Comparison of ENCODE assay signal across 17 cellular contexts in the genomic region with DNA sequence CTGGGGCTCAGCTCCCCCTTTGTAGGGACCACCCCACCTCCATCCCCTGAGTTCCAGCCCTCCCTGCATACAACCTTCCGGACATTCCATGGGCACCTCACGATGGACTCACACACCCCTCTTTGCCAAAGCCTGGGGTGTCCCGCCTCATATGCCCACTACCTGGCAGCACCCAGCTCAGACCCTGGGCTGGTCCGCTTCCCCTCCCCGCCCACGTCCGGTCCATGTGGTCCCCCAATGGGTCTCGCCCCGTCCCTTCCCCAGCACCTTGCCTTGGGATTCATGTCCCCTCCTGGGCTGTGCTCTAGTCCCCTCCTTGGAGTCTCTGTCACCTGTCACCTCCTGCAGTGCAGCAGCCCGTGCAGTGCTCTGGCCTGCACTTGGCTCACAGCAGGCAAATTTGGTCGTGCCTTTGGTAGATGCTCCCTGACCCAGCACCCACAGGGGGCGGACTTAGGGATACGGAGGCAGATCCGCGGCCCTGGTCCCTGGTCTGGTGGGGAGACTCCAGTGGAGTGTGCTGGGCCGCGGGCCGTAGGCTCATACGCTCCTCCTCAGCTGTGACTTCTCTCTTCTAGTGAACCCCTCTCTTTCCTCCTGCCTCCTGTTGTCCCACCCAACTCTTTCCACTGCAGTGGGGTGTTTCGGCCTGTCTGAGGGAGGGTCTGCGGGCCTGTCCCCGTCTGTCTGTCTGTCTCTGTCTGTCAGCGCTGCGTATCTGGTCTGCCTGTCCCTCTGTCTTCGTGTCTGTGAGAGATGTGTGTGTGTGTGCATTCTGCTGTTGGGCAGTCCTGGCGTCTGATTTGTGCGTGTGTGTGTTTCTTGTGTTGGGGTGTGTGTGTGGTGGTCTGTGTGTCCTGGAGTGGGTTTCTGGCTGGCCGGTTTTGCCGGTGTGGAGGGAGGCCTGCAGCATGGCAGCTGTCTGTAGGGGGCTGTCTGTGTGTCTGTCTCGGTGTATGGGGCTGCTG.
"Had no signal": no experiment of that assay in that cellular context is flagged by ENCODE, and none has a peak within 500 bp of the region (broad histone marks: within the 10 kb centered on the region; RNA-seq: fewer than 3 reads in every experiment).

No MANE protein-coding gene starts in this region.

- H3K36me3 Mint-ChIP-seq: activated naive CD8-positive, alpha-beta T cell treated with anti-CD3 and anti-CD28 coated beads for 36 hours; naive thymus-derived CD4-positive, alpha-beta T cell; stimulated activated effector memory CD8-positive, alpha-beta T cell treated with anti-CD3 and anti-CD28 coated beads, Interleukin-12 subunit alpha, Interleukin-12 subunit beta, amount 100 ng/mL, for 72 hours had no signal

- H3K9me3 Mint-ChIP-seq: activated B cell treated with CpG ODN at 0.5 μM for 24 hours; activated CD4-positive, alpha-beta T cell treated with anti-CD3 and anti-CD28 coated beads, Interleukin-2, amount 10 ng/mL, durations not matched to agents 24 days and 14 days; activated naive CD8-positive, alpha-beta T cell treated with anti-CD3 and anti-CD28 coated beads for 36 hours; activated T-helper 1 cell treated with anti-CD3 and anti-CD28 coated beads, Interleukin-12 subunit alpha, Interleukin-12 subunit beta, Interleukin-2, Interleukin-4 antibody, amounts not matched to agents 30 ng/mL and 10 ng/mL and 1 ng/mL, durations not matched to agents 14 hours and 24 hours and 36 hours; brain; stimulated activated effector memory CD8-positive, alpha-beta T cell treated with anti-CD3 and anti-CD28 coated beads, Interleukin-12 subunit alpha, Interleukin-12 subunit beta, amount 100 ng/mL, for 72 hours had no signal

- H3K27me3 Mint-ChIP-seq: activated B cell treated with CpG ODN at 0.5 μM for 24 hours, brain had no signal

- H3K27me3 ChIP-seq: pancreas, thyroid gland, uterus had no signal

- H3K4me3 ChIP-seq: lung, mucosa of descending colon, pancreas, thyroid gland, uterus had no signal

- H3K27ac Mint-ChIP-seq: activated B cell treated with CpG ODN at 0.5 μM for 24 hours; activated CD4-positive, alpha-beta T cell treated with anti-CD3 and anti-CD28 coated beads, Interleukin-2, amount 10 ng/mL, durations not matched to agents 24 days and 14 days; activated naive CD8-positive, alpha-beta T cell treated with anti-CD3 and anti-CD28 coated beads for 36 hours; activated T-helper 1 cell treated with anti-CD3 and anti-CD28 coated beads, Interleukin-12 subunit alpha, Interleukin-12 subunit beta, Interleukin-2, Interleukin-4 antibody, amounts not matched to agents 30 ng/mL and 10 ng/mL and 1 ng/mL, durations not matched to agents 14 hours and 24 hours and 36 hours; brain; naive thymus-derived CD4-positive, alpha-beta T cell; stimulated activated effector memory CD8-positive, alpha-beta T cell treated with anti-CD3 and anti-CD28 coated beads, Interleukin-12 subunit alpha, Interleukin-12 subunit beta, amount 100 ng/mL, for 72 hours had no signal

- DNase-seq: activated B cell treated with CpG ODN at 0.5 μM for 24 hours; activated CD4-positive, alpha-beta T cell treated with anti-CD3 and anti-CD28 coated beads, Interleukin-2, amount 10 ng/mL, durations not matched to agents 24 days and 14 days; activated naive CD8-positive, alpha-beta T cell treated with anti-CD3 and anti-CD28 coated beads for 36 hours; effector CD8-positive, alpha-beta T cell; foreskin melanocyte; left cardiac atrium; naive thymus-derived CD4-positive, alpha-beta T cell; stimulated activated CD4-positive, alpha-beta T cell treated with anti-CD3 and anti-CD28 coated beads, Interleukin-12 subunit alpha, Interleukin-12 subunit beta, amount 100 ng/mL, for 4 hours; stimulated activated CD4-positive, alpha-beta T cell treated with anti-CD3 and anti-CD28 coated beads, Interleukin-2, amount 100 ng/mL, for 24 hours; thyroid gland; uterus had no signal

- H3K36me3 ChIP-seq: pancreas, thyroid gland, uterus had no signal

- H3K27ac ChIP-seq: pancreas, thyroid gland, uterus had no signal

- H3K4me1 Mint-ChIP-seq: activated B cell treated with CpG ODN at 0.5 μM for 24 hours; activated naive CD8-positive, alpha-beta T cell treated with anti-CD3 and anti-CD28 coated beads for 36 hours; brain; stimulated activated effector memory CD8-positive, alpha-beta T cell treated with anti-CD3 and anti-CD28 coated beads, Interleukin-12 subunit alpha, Interleukin-12 subunit beta, amount 100 ng/mL, for 72 hours had no signal

- H3K4me3 Mint-ChIP-seq: activated B cell treated with CpG ODN at 0.5 μM for 24 hours; activated CD4-positive, alpha-beta T cell treated with anti-CD3 and anti-CD28 coated beads, Interleukin-2, amount 10 ng/mL, durations not matched to agents 24 days and 14 days; activated naive CD8-positive, alpha-beta T cell treated with anti-CD3 and anti-CD28 coated beads for 36 hours; activated T-helper 1 cell treated with anti-CD3 and anti-CD28 coated beads, Interleukin-12 subunit alpha, Interleukin-12 subunit beta, Interleukin-2, Interleukin-4 antibody, amounts not matched to agents 30 ng/mL and 10 ng/mL and 1 ng/mL, durations not matched to agents 14 hours and 24 hours and 36 hours; stimulated activated effector memory CD8-positive, alpha-beta T cell treated with anti-CD3 and anti-CD28 coated beads, Interleukin-12 subunit alpha, Interleukin-12 subunit beta, amount 100 ng/mL, for 72 hours had no signal

- H3K9me3 ChIP-seq: mucosa of descending colon, pancreas, thyroid gland, uterus had no signal

- H3K4me1 ChIP-seq: pancreas, uterus had no signal
